ENCODE assay signal across 1 cellular context in the genomic region with DNA sequence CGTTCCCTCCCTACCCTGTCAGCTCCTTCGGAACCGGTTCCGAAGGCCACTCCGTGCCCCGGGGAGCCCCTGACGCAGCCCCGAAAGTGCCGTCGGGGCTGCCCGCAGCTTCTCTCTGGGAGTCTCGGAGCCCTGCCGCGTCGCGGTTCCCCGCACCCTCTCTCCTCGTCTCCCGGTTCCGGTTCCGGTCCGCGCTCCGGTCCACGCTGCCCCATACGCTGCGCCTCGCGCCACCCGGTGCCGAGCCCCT.
TF ChIP-seq lines count a peak whose summit lies in the region.

No MANE protein-coding gene starts in this region.

TF ChIP-seq in K562, 482 proteins besides CTCF, POLR2A, EP300 and RAD21 (continued from another document):
- TF ChIP-seq, protein P1, sequence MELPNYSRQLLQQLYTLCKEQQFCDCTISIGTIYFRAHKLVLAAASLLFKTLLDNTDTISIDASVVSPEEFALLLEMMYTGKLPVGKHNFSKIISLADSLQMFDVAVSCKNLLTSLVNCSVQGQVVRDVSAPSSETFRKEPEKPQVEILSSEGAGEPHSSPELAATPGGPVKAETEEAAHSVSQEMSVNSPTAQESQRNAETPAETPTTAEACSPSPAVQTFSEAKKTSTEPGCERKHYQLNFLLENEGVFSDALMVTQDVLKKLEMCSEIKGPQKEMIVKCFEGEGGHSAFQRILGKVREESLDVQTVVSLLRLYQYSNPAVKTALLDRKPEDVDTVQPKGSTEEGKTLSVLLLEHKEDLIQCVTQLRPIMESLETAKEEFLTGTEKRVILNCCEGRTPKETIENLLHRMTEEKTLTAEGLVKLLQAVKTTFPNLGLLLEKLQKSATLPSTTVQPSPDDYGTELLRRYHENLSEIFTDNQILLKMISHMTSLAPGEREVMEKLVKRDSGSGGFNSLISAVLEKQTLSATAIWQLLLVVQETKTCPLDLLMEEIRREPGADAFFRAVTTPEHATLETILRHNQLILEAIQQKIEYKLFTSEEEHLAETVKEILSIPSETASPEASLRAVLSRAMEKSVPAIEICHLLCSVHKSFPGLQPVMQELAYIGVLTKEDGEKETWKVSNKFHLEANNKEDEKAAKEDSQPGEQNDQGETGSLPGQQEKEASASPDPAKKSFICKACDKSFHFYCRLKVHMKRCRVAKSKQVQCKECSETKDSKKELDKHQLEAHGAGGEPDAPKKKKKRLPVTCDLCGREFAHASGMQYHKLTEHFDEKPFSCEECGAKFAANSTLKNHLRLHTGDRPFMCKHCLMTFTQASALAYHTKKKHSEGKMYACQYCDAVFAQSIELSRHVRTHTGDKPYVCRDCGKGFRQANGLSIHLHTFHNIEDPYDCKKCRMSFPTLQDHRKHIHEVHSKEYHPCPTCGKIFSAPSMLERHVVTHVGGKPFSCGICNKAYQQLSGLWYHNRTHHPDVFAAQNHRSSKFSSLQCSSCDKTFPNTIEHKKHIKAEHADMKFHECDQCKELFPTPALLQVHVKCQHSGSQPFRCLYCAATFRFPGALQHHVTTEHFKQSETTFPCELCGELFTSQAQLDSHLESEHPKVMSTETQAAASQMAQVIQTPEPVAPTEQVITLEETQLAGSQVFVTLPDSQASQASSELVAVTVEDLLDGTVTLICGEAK (IDR thresholded peaks at IDR 0.05) = peak; percentile 83
- TF ChIP-seq, protein P1 (CRISPR knock-in tag; IDR thresholded peaks at IDR 0.05) = no peak
- TF ChIP-seq SIRT6 (IDR thresholded peaks at IDR 0.05; ENCODE audit: low read depth, low read length) = no peak
- TF ChIP-seq LCOR (CRISPR knock-in tag; IDR thresholded peaks at IDR 0.05) = no peak; the same call in 1 of the 2 replicates
- no peak for TF ChIP-seq HMG20A (CRISPR knock-in tag; conservative IDR thresholded peaks at IDR 0.05)
- no peak for TF ChIP-seq ZNF174 (CRISPR knock-in tag; IDR thresholded peaks at IDR 0.05)
- no peak for TF ChIP-seq GATAD2A (IDR thresholded peaks at IDR 0.05)
- no peak for TF ChIP-seq ZNF561 (CRISPR knock-in tag; conservative IDR thresholded peaks at IDR 0.05)
- 0 out of 2 replicates have a peak, but pooled peaks have one; percentile 19 for TF ChIP-seq ZNF431 (CRISPR knock-in tag; IDR thresholded peaks at IDR 0.05)
- TF ChIP-seq, protein P2, sequence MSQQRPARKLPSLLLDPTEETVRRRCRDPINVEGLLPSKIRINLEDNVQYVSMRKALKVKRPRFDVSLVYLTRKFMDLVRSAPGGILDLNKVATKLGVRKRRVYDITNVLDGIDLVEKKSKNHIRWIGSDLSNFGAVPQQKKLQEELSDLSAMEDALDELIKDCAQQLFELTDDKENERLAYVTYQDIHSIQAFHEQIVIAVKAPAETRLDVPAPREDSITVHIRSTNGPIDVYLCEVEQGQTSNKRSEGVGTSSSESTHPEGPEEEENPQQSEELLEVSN (IDR thresholded peaks at IDR 0.05; ENCODE audit: borderline replicate concordance in 1 of 2, extremely low read depth in 1 of 2, insufficient read depth in 1 of 2, insufficient read length in 1 of 2, low read depth in 1 of 2, low read length in 1 of 2, poor library complexity in 1 of 2, severe bottlenecking in 1 of 2) = peak; percentile 52 to 53
- TF ChIP-seq L3MBTL2 (IDR thresholded peaks at IDR 0.05) = peak; percentile 49; the same call in 1 of the 2 replicates
- no peak for TF ChIP-seq BACH1 (tag; IDR thresholded peaks at IDR 0.05)
